Comparison of ENCODE assay signal across 8 cellular contexts in genomic region chr1:167401260-167401873, GRCh38.
A peak's percentile ranks its signal among the peaks of the same experiment; 100 is the strongest.
DNase-seq lines count a peak whose midpoint lies in the region; ATAC-seq, FAIRE-seq and TF ChIP-seq lines count a peak whose summit lies in the region.

No MANE protein-coding gene starts in this region.

- no TSS peak for BruUV-seq in HepG2 (replicated peaks; lab: Mats Ljungman, UMichigan)

- H3K9ac ChIP-seq in HepG2 (ENCODE audit: insufficient read depth, low read depth, low read length): no peak overlapping the region

- DNase-seq in AG20443 (ENCODE audit: low spot score): peak; percentile 70
- peak; percentile 67 for DNase-seq in NB4 (ENCODE audit: low read depth)
- peak; percentile 14 for DNase-seq in T-helper 22 cell (ENCODE audit: low read depth)
- DNase-seq in breast epithelium (ENCODE audit: low spot score in 2 of 2): peak in 1 of 2 donors; percentile 26
- peak; percentile 39 for DNase-seq in HepG2 (ENCODE audit: low spot score)
- peak; percentile 12 for DNase-seq in stimulated activated CD8-positive, alpha-beta memory T cell treated with anti-CD3 and anti-CD28 coated beads, Interleukin-15, amount 100 ng/mL, for 1 hour (ENCODE audit: low read depth)

- TF ChIP-seq CTCF in NB4 (IDR thresholded peaks at IDR 0.05; ENCODE audit: low read depth, low read length) (peak; percentile 42), breast epithelium (IDR thresholded peaks at IDR 0.05) (peak in 2 of 3 donors; percentile 39 to 43), HepG2 (CRISPR knock-in tag; IDR thresholded peaks at IDR 0.05) (peak; percentile 73)

- H3K4me3 ChIP-seq in NB4 (ENCODE audit: low read depth, low read length) (no peak overlapping the region), breast epithelium (no peak overlapping the region), HepG2 (replicated peaks in 1 of 3; ENCODE audit: insufficient read depth in 1 of 3, low read depth in 2 of 3, low read length in 3 of 3) (no peak overlapping the region)

- no peaks in the 10 kb centered on the region for H3K4me1 ChIP-seq in breast epithelium
- H3K4me1 ChIP-seq in HepG2 (ENCODE audit: insufficient read depth, low read length): no peaks in the 10 kb centered on the region

- in situ Hi-C loops in HepG2 (cut with HindIII; ENCODE audit: extremely low pct_ligation_motif_present, low pct_unique_long_range_greater_than_20kb): loop anchor here (5.0 kb wide), 1 partner anchor 134 kb away; no protein-coding TSS in a partner anchor

- no peak overlapping the region for H3K4me2 ChIP-seq in HepG2 (ENCODE audit: low read depth, low read length)

- H3K27ac ChIP-seq in breast epithelium (no peak overlapping the region), HepG2 (ENCODE audit: extremely low read length, insufficient read depth, low read length) (no peak overlapping the region)

- TF ChIP-seq POLR2A in NB4 (IDR thresholded peaks at IDR 0.05; ENCODE audit: extremely low read depth, insufficient read length) (no peak), breast epithelium (IDR thresholded peaks at IDR 0.05) (no peak), HepG2 (IDR thresholded peaks at IDR 0.05; ENCODE audit: insufficient read depth in 1 of 2, low read depth in 2 of 2, low read length in 2 of 2) (no peak)

- FAIRE-seq in HepG2 (lab: Jason Lieb, UNC): peak; percentile 80

- H4K20me1 ChIP-seq in HepG2 (ENCODE audit: insufficient read depth, low read length): no peaks in the 10 kb centered on the region

- TF ChIP-seq EP300 in HepG2 (IDR thresholded peaks at IDR 0.05; ENCODE audit: low read depth in 2 of 2, low read length in 2 of 2) (no peak), HepG2 (CRISPR knock-in tag; IDR thresholded peaks at IDR 0.05; ENCODE audit: borderline replicate concordance) (no peak)

- H3K27me3 ChIP-seq in breast epithelium (no peaks in the 10 kb centered on the region), HepG2 (ENCODE audit: control insufficient read depth in 1 of 2, insufficient read depth in 2 of 2, low read length in 2 of 2) (no peaks in the 10 kb centered on the region; a peak in 1 of 5 replicates)

- POLR2A ChIA-PET in HepG2 (lab: Yijun Ruan, JAX): no interaction called here

- peak; percentile 67 for TF ChIP-seq RAD21 in HepG2 (CRISPR knock-in tag; IDR thresholded peaks at IDR 0.05)

- no peaks in the 10 kb centered on the region for H3K79me2 ChIP-seq in HepG2 (ENCODE audit: insufficient read depth, low read length)

- intact Hi-C loops in breast epithelium (cut with DNase I; ENCODE audit: low total_unique reads): loop anchor here (2.0 kb wide), 1 partner anchor 37 kb away; no protein-coding TSS in a partner anchor
- intact Hi-C loops in HepG2 (cut with micrococcal nuclease; ENCODE audit: unreplicated experiment): loop anchor here (1.0 to 2.0 kb wide), 4 partner anchors 41 to 155 kb away; no protein-coding TSS in a partner anchor

- no peaks in the 10 kb centered on the region for H3K9me3 ChIP-seq in breast epithelium
- H3K9me3 ChIP-seq in HepG2 (ENCODE audit: low read length): no peaks in the 10 kb centered on the region

- H3K36me3 ChIP-seq in breast epithelium: no peaks in the 10 kb centered on the region
- H3K36me3 ChIP-seq in HepG2 (replicated peaks in 1 of 2; ENCODE audit: control insufficient read depth in 1 of 2, insufficient read depth in 2 of 2, low read length in 2 of 2): peaks cover 4 to 28% of the 10 kb centered on the region in 2 experiments

- CTCF ChIA-PET in HepG2 (lab: Yijun Ruan, JAX; ENCODE audit: low intra/inter-chr PET ratio, low total read pairs): interaction anchor here (1.6 to 2.7 kb wide), 4 partner anchors 40 to 155 kb away, joined by 7 to 15 read pairs (median 10); no protein-coding TSS in a partner anchor

- 57% methylated on average over 8 of the region's 8 CpGs for WGBS in HepG2 (ENCODE audit: low lambda C conversion rate)

- ATAC-seq in GM18909 (IDR thresholded peaks at IDR 0.05; ENCODE audit: poor library complexity, unreplicated experiment): peak; percentile 71
- peak; percentile 87 for ATAC-seq in HepG2
- no peak for ATAC-seq in GM21825 (IDR thresholded peaks at IDR 0.05; ENCODE audit: unreplicated experiment)

- H2AFZ ChIP-seq in HepG2 (ENCODE audit: low read length): no peak overlapping the region

TF ChIP-seq in HepG2, 621 proteins besides CTCF, POLR2A, EP300 and RAD21:
- TF ChIP-seq STAG1 (CRISPR knock-in tag; IDR thresholded peaks at IDR 0.05) (peak; percentile 75), SMC3 (IDR thresholded peaks at IDR 0.05; ENCODE audit: low read length) (peak; percentile 49; the same call in 1 of the 2 replicates), ZNF83 (CRISPR knock-in tag; IDR thresholded peaks at IDR 0.05; ENCODE audit: borderline replicate concordance) (no peak)
